In genomic region chr6:167933290-167933689, GRCh38 we compare ENCODE assay signal across 17 cellular contexts.
DNase-seq lines count a peak whose midpoint lies in the region; ATAC-seq and TF ChIP-seq lines count a peak whose summit lies in the region.
"Had no signal": no experiment of that assay in that cellular context is flagged by ENCODE, and none has a peak within 500 bp of the region (broad histone marks: within the 10 kb centered on the region; RNA-seq: fewer than 3 reads in every experiment).

No MANE protein-coding gene starts in this region.

- H3K27ac Mint-ChIP-seq in endothelial cell (ENCODE audit: unreplicated experiment), result peak overlapping the region; percentile 68

- no peak for TF ChIP-seq EP300 in suprapubic skin (IDR thresholded peaks at IDR 0.05)

- H3K9me3 Mint-ChIP-seq in endothelial cell (ENCODE audit: unreplicated experiment), result no peaks in the 10 kb centered on the region

- H3K36me3 ChIP-seq in heart left ventricle, result peaks cover 0 to 37% (median 20%) of the 10 kb centered on the region in 9 donors
- peaks cover 0 to 5% (median 0%) of the 10 kb centered on the region in 4 donors for H3K36me3 ChIP-seq in right lobe of liver
- H3K36me3 ChIP-seq in suprapubic skin, result peaks cover 22% of the 10 kb centered on the region

- no peak for TF ChIP-seq CTCF in heart left ventricle (IDR thresholded peaks at IDR 0.05)
- TF ChIP-seq CTCF in endothelial cell (IDR thresholded peaks at IDR 0.05; ENCODE audit: unreplicated experiment), result no peak
- TF ChIP-seq CTCF in right lobe of liver (IDR thresholded peaks at IDR 0.05), result no peak
- TF ChIP-seq CTCF in suprapubic skin (IDR thresholded peaks at IDR 0.05), result no peak

- H3K4me1 Mint-ChIP-seq in endothelial cell (ENCODE audit: unreplicated experiment), result peaks cover 21% of the 10 kb centered on the region

- 65 to 73% (median 66%) methylated on average over 3 of the region's 3 CpGs for WGBS in heart left ventricle, 4 donors
- 24% methylated on average over 3 of the region's 3 CpGs for WGBS in right lobe of liver (ENCODE audit: insufficient coverage, low coverage, low lambda C conversion rate, missing lambda C conversion rate)
- WGBS in suprapubic skin, result 62% methylated on average over 3 of the region's 3 CpGs

- intact Hi-C loops in heart left ventricle (cut with DNase I), result loop anchor here in 5 of 10 donors (5.0 to 10.0 kb wide), 3 partner anchors 102 to 114 kb away; no protein-coding TSS in a partner anchor
- intact Hi-C loops in Right ventricle myocardium superior (cut with DNase I), result no loop called here
- intact Hi-C loops in right lobe of liver (cut with DNase I), result no loop called here

- TF ChIP-seq POLR2A in heart left ventricle (IDR thresholded peaks at IDR 0.05) (no peak), right lobe of liver (IDR thresholded peaks at IDR 0.05) (no peak), suprapubic skin (IDR thresholded peaks at IDR 0.05) (no peak)

- no peaks in the 10 kb centered on the region for H3K27me3 Mint-ChIP-seq in endothelial cell (ENCODE audit: unreplicated experiment)

- peak overlapping the region in 8 of 12 donors; percentile 61 to 82 (median 78) for H3K27ac ChIP-seq in heart left ventricle
- H3K27ac ChIP-seq in right lobe of liver, result peak overlapping the region; percentile 31 to 90 (median 89)
- peak overlapping the region; percentile 67 for H3K27ac ChIP-seq in suprapubic skin
- H3K27ac ChIP-seq: C4-2B, WERI-Rb-1 had no signal

- DNase-seq in heart left ventricle, result no peak
- DNase-seq in Right ventricle myocardium superior, result no peak
- DNase-seq in endothelial cell (ENCODE audit: low spot score), result no peak
- no peak for DNase-seq in right lobe of liver
- no peak for DNase-seq in suprapubic skin (ENCODE audit: low spot score in 2 of 2)
- DNase-seq: activated CD4-positive, alpha-beta T cell treated with anti-CD3 and anti-CD28 coated beads, Interleukin-2, amount 50 U/mL, for 48 hours; activated gamma-delta T cell; NCI-H187; NK-92 treated with Interleukin-12 subunit alpha and Interleukin-12 subunit beta, amount 100 ng/mL, for 24 hours; Peyer's patch; testis; WERI-Rb-1 had no signal

- H3K9me3 ChIP-seq in heart left ventricle (no peaks in the 10 kb centered on the region), right lobe of liver (no peaks in the 10 kb centered on the region), suprapubic skin (no peaks in the 10 kb centered on the region)
- H3K9me3 ChIP-seq: Peyer's patch, testis had no signal

- H3K4me1 ChIP-seq in heart left ventricle, result peaks cover 0 to 27% (median 15%) of the 10 kb centered on the region in 12 donors
- peaks cover 0 to 38% (median 6%) of the 10 kb centered on the region in 4 donors for H3K4me1 ChIP-seq in right lobe of liver
- peaks cover 4% of the 10 kb centered on the region for H3K4me1 ChIP-seq in suprapubic skin
- H3K4me1 ChIP-seq: testis had no signal

- no peak overlapping the region for H3K4me3 Mint-ChIP-seq in endothelial cell (ENCODE audit: unreplicated experiment)

- H3K4me3 ChIP-seq in heart left ventricle (no peak overlapping the region), right lobe of liver (peak overlapping the region; percentile 3 to 50 (median 39)), suprapubic skin (no peak overlapping the region)
- H3K4me3 ChIP-seq: K562, Peyer's patch, testis had no signal

- peaks cover 36% of the 10 kb centered on the region for H3K36me3 Mint-ChIP-seq in endothelial cell (ENCODE audit: low read depth, unreplicated experiment)

- ATAC-seq in heart left ventricle (peak in 1 of 4 donors; percentile 25), Right ventricle myocardium superior (ENCODE audit: poor library complexity) (no peak), right lobe of liver (peak in 3 of 4 donors; percentile 15 to 51 (median 42)), SK-N-SH treated with all-trans-retinoic acid at 6 μM for 48 hours (no peak), GM21367 (IDR thresholded peaks at IDR 0.05; ENCODE audit: unreplicated experiment) (no peak), HG02798 (IDR thresholded peaks at IDR 0.05; ENCODE audit: poor library complexity, unreplicated experiment) (no peak)

- H3K27me3 ChIP-seq in heart left ventricle, result no peaks in the 10 kb centered on the region
- no peaks in the 10 kb centered on the region for H3K27me3 ChIP-seq in right lobe of liver
- H3K27me3 ChIP-seq in suprapubic skin, result no peaks in the 10 kb centered on the region
- H3K27me3 ChIP-seq: Peyer's patch, testis had no signal

TF ChIP-seq in SK-N-SH treated with all-trans-retinoic acid at 6 μM for 48 hours, 23 proteins besides CTCF, POLR2A, EP300 and RAD21:
- TF ChIP-seq ZNF8 (CRISPR knock-in tag; IDR thresholded peaks at IDR 0.05), result no peak
- TF ChIP-seq, protein P1, sequence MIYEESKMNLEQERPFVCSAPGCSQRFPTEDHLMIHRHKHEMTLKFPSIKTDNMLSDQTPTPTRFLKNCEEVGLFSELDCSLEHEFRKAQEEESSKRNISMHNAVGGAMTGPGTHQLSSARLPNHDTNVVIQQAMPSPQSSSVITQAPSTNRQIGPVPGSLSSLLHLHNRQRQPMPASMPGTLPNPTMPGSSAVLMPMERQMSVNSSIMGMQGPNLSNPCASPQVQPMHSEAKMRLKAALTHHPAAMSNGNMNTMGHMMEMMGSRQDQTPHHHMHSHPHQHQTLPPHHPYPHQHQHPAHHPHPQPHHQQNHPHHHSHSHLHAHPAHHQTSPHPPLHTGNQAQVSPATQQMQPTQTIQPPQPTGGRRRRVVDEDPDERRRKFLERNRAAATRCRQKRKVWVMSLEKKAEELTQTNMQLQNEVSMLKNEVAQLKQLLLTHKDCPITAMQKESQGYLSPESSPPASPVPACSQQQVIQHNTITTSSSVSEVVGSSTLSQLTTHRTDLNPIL (CRISPR knock-in tag; IDR thresholded peaks at IDR 0.05; ENCODE audit: low read depth), result no peak
- TF ChIP-seq, protein P2, sequence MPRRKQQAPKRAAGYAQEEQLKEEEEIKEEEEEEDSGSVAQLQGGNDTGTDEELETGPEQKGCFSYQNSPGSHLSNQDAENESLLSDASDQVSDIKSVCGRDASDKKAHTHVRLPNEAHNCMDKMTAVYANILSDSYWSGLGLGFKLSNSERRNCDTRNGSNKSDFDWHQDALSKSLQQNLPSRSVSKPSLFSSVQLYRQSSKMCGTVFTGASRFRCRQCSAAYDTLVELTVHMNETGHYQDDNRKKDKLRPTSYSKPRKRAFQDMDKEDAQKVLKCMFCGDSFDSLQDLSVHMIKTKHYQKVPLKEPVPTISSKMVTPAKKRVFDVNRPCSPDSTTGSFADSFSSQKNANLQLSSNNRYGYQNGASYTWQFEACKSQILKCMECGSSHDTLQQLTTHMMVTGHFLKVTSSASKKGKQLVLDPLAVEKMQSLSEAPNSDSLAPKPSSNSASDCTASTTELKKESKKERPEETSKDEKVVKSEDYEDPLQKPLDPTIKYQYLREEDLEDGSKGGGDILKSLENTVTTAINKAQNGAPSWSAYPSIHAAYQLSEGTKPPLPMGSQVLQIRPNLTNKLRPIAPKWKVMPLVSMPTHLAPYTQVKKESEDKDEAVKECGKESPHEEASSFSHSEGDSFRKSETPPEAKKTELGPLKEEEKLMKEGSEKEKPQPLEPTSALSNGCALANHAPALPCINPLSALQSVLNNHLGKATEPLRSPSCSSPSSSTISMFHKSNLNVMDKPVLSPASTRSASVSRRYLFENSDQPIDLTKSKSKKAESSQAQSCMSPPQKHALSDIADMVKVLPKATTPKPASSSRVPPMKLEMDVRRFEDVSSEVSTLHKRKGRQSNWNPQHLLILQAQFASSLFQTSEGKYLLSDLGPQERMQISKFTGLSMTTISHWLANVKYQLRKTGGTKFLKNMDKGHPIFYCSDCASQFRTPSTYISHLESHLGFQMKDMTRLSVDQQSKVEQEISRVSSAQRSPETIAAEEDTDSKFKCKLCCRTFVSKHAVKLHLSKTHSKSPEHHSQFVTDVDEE (CRISPR knock-in tag; IDR thresholded peaks at IDR 0.05), result no peak
- TF ChIP-seq GLIS3 (CRISPR knock-in tag; IDR thresholded peaks at IDR 0.05), result no peak
- no peak for TF ChIP-seq ZNF70 (CRISPR knock-in tag; IDR thresholded peaks at IDR 0.05)
- TF ChIP-seq CSDC2 (CRISPR knock-in tag; IDR thresholded peaks at IDR 0.05), result no peak

Comparison
In these comparisons a context has a peak if more than half of its experiments do, and no peak if none do; other contexts are left out.
1. ATAC-seq: peak in right lobe of liver (3 of 4); none in Right ventricle myocardium superior (single experiment), SK-N-SH treated with all-trans-retinoic acid at 6 μM for 48 hours (single experiment), GM21367 (single experiment) and HG02798 (single experiment).
2. H3K4me3 ChIP-seq: peak in right lobe of liver (3 of 3); none in heart left ventricle (0 of 12) and suprapubic skin (single experiment).
3. Peak in every context shown above with its lines, with median percentiles within 50 percentile points of each other: H3K27ac ChIP-seq.